Comparison of ENCODE assay signal across 1 cellular context in the genomic region with DNA sequence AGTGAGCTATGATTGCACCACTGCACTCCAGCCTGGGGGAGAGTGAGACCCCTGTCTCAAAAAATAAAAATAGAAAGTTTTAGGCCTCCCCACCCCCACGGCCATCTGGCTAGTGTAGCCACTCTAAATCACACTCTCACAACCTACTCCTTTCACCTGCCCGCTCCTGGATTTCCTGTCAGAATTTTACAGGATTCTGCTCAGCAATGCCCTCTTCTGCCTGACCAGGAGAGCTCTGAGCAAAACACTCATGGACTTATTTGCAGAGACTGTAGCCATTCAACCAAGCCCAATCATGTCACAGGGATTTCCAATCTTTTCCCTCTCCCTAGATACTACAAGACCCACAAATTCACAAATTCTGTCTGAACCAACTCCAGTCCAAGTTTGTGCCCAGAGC.
TF ChIP-seq lines count a peak whose summit lies in the region.

No MANE protein-coding gene starts in this region.

TF ChIP-seq in GM23338, 12 proteins besides CTCF, POLR2A, EP300 and RAD21 (continued from another document):
- TF ChIP-seq, protein P1, sequence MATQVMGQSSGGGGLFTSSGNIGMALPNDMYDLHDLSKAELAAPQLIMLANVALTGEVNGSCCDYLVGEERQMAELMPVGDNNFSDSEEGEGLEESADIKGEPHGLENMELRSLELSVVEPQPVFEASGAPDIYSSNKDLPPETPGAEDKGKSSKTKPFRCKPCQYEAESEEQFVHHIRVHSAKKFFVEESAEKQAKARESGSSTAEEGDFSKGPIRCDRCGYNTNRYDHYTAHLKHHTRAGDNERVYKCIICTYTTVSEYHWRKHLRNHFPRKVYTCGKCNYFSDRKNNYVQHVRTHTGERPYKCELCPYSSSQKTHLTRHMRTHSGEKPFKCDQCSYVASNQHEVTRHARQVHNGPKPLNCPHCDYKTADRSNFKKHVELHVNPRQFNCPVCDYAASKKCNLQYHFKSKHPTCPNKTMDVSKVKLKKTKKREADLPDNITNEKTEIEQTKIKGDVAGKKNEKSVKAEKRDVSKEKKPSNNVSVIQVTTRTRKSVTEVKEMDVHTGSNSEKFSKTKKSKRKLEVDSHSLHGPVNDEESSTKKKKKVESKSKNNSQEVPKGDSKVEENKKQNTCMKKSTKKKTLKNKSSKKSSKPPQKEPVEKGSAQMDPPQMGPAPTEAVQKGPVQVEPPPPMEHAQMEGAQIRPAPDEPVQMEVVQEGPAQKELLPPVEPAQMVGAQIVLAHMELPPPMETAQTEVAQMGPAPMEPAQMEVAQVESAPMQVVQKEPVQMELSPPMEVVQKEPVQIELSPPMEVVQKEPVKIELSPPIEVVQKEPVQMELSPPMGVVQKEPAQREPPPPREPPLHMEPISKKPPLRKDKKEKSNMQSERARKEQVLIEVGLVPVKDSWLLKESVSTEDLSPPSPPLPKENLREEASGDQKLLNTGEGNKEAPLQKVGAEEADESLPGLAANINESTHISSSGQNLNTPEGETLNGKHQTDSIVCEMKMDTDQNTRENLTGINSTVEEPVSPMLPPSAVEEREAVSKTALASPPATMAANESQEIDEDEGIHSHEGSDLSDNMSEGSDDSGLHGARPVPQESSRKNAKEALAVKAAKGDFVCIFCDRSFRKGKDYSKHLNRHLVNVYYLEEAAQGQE (IDR thresholded peaks at IDR 0.05; ENCODE audit: unreplicated experiment): no peak
- TF ChIP-seq POLR2AphosphoS5 (IDR thresholded peaks at IDR 0.05; ENCODE audit: low read depth) (no peak), STAT1 (IDR thresholded peaks at IDR 0.05; ENCODE audit: unreplicated experiment) (no peak), EZH2phosphoT487 (IDR thresholded peaks at IDR 0.05; ENCODE audit: unreplicated experiment) (no peak)
- TF ChIP-seq, protein P2, sequence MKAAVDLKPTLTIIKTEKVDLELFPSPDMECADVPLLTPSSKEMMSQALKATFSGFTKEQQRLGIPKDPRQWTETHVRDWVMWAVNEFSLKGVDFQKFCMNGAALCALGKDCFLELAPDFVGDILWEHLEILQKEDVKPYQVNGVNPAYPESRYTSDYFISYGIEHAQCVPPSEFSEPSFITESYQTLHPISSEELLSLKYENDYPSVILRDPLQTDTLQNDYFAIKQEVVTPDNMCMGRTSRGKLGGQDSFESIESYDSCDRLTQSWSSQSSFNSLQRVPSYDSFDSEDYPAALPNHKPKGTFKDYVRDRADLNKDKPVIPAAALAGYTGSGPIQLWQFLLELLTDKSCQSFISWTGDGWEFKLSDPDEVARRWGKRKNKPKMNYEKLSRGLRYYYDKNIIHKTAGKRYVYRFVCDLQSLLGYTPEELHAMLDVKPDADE (IDR thresholded peaks at IDR 0.05): no peak
